ENCODE assay signal across 10 cellular contexts in genomic region chr16:85286066-85286712, GRCh38.
A peak's percentile ranks its signal among the peaks of the same experiment; 100 is the strongest.
DNase-seq lines count a peak whose midpoint lies in the region; ATAC-seq and TF ChIP-seq lines count a peak whose summit lies in the region.
"Had no signal": no experiment of that assay in that cellular context is flagged by ENCODE, and none has a peak within 500 bp of the region (broad histone marks: within the 10 kb centered on the region; RNA-seq: fewer than 3 reads in every experiment).

No MANE protein-coding gene starts in this region.

- ATAC-seq in SK-N-SH treated with all-trans-retinoic acid at 6 μM for 48 hours, result peak; percentile 52
- ATAC-seq in upper lobe of right lung, result peak; percentile 28
- no peak for ATAC-seq in HG02973 (IDR thresholded peaks at IDR 0.05; ENCODE audit: unreplicated experiment)
- no peak for ATAC-seq in GM21786 (IDR thresholded peaks at IDR 0.05; ENCODE audit: unreplicated experiment)
- ATAC-seq: GM12878; stimulated activated memory B cell treated with anti-CD40 and anti-IgM and Interleukin-4, amounts not matched to agents 10 μg/mL and 1 μg/mL and 100 μg/mL, for 72 hours had no signal

- H3K4me1 ChIP-seq in upper lobe of right lung, result peaks cover 14% of the 10 kb centered on the region

- DNase-seq in fibroblast of gingiva (ENCODE audit: low read depth) (peak; percentile 90), middle frontal gyrus (ENCODE audit: extremely low spot score, low spot score) (peak; percentile 63), upper lobe of right lung (no peak), NCI-H2081 (lab: John Stamatoyannopoulos, UW) (no peak)
- DNase-seq: activated CD4-positive, alpha-beta memory T cell treated with anti-CD3 and anti-CD28 coated beads, Interleukin-2, amount 10 ng/mL, durations not matched to agents 7 days and 5 days had no signal

- peak overlapping the region; percentile 36 for H3K27ac ChIP-seq in upper lobe of right lung

- no peaks in the 10 kb centered on the region for H3K27me3 ChIP-seq in upper lobe of right lung

- H3K36me3 ChIP-seq in upper lobe of right lung, result no peaks in the 10 kb centered on the region

- no peak overlapping the region for H3K4me3 ChIP-seq in upper lobe of right lung
- H3K4me3 ChIP-seq: GM12878 had no signal

- no peak for TF ChIP-seq CTCF in upper lobe of right lung (IDR thresholded peaks at IDR 0.05)

- no peaks in the 10 kb centered on the region for H3K9me3 ChIP-seq in upper lobe of right lung

- intact Hi-C loops in upper lobe of right lung (cut with DNase I), result no loop called here

TF ChIP-seq in SK-N-SH treated with all-trans-retinoic acid at 6 μM for 48 hours, 23 proteins besides CTCF, POLR2A, EP300 and RAD21:
- TF ChIP-seq PATZ1 (CRISPR knock-in tag; IDR thresholded peaks at IDR 0.05; ENCODE audit: borderline replicate concordance) (no peak), TOX (CRISPR knock-in tag; IDR thresholded peaks at IDR 0.05; ENCODE audit: borderline replicate concordance) (no peak), ZFP3 (CRISPR knock-in tag; IDR thresholded peaks at IDR 0.05) (no peak), TCF4 (CRISPR knock-in tag; IDR thresholded peaks at IDR 0.05; ENCODE audit: borderline replicate concordance) (no peak), CSDC2 (CRISPR knock-in tag; IDR thresholded peaks at IDR 0.05) (no peak), ISL1 (CRISPR knock-in tag; IDR thresholded peaks at IDR 0.05) (no peak), PPARA (CRISPR knock-in tag; IDR thresholded peaks at IDR 0.05; ENCODE audit: borderline replicate concordance) (no peak), ESRRG (CRISPR knock-in tag; IDR thresholded peaks at IDR 0.05) (no peak), ZNF8 (CRISPR knock-in tag; IDR thresholded peaks at IDR 0.05) (no peak), ZFP30 (CRISPR knock-in tag; IDR thresholded peaks at IDR 0.05) (no peak), ARNTL (CRISPR knock-in tag; IDR thresholded peaks at IDR 0.05; ENCODE audit: borderline replicate concordance, low read depth) (no peak), SNAI2 (CRISPR knock-in tag; IDR thresholded peaks at IDR 0.05) (no peak), ZNF70 (CRISPR knock-in tag; IDR thresholded peaks at IDR 0.05) (no peak), ZC3H10 (CRISPR knock-in tag; IDR thresholded peaks at IDR 0.05) (no peak), OSR1 (CRISPR knock-in tag; IDR thresholded peaks at IDR 0.05) (no peak), BACH2 (CRISPR knock-in tag; IDR thresholded peaks at IDR 0.05; ENCODE audit: borderline replicate concordance) (no peak), ZNF565 (CRISPR knock-in tag; conservative IDR thresholded peaks at IDR 0.05; ENCODE audit: low read depth) (no peak)
- TF ChIP-seq, protein P1, sequence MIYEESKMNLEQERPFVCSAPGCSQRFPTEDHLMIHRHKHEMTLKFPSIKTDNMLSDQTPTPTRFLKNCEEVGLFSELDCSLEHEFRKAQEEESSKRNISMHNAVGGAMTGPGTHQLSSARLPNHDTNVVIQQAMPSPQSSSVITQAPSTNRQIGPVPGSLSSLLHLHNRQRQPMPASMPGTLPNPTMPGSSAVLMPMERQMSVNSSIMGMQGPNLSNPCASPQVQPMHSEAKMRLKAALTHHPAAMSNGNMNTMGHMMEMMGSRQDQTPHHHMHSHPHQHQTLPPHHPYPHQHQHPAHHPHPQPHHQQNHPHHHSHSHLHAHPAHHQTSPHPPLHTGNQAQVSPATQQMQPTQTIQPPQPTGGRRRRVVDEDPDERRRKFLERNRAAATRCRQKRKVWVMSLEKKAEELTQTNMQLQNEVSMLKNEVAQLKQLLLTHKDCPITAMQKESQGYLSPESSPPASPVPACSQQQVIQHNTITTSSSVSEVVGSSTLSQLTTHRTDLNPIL (CRISPR knock-in tag; IDR thresholded peaks at IDR 0.05; ENCODE audit: low read depth), result no peak
- TF ChIP-seq, protein P2, sequence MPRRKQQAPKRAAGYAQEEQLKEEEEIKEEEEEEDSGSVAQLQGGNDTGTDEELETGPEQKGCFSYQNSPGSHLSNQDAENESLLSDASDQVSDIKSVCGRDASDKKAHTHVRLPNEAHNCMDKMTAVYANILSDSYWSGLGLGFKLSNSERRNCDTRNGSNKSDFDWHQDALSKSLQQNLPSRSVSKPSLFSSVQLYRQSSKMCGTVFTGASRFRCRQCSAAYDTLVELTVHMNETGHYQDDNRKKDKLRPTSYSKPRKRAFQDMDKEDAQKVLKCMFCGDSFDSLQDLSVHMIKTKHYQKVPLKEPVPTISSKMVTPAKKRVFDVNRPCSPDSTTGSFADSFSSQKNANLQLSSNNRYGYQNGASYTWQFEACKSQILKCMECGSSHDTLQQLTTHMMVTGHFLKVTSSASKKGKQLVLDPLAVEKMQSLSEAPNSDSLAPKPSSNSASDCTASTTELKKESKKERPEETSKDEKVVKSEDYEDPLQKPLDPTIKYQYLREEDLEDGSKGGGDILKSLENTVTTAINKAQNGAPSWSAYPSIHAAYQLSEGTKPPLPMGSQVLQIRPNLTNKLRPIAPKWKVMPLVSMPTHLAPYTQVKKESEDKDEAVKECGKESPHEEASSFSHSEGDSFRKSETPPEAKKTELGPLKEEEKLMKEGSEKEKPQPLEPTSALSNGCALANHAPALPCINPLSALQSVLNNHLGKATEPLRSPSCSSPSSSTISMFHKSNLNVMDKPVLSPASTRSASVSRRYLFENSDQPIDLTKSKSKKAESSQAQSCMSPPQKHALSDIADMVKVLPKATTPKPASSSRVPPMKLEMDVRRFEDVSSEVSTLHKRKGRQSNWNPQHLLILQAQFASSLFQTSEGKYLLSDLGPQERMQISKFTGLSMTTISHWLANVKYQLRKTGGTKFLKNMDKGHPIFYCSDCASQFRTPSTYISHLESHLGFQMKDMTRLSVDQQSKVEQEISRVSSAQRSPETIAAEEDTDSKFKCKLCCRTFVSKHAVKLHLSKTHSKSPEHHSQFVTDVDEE (CRISPR knock-in tag; IDR thresholded peaks at IDR 0.05), result no peak
- TF ChIP-seq, protein P3, sequence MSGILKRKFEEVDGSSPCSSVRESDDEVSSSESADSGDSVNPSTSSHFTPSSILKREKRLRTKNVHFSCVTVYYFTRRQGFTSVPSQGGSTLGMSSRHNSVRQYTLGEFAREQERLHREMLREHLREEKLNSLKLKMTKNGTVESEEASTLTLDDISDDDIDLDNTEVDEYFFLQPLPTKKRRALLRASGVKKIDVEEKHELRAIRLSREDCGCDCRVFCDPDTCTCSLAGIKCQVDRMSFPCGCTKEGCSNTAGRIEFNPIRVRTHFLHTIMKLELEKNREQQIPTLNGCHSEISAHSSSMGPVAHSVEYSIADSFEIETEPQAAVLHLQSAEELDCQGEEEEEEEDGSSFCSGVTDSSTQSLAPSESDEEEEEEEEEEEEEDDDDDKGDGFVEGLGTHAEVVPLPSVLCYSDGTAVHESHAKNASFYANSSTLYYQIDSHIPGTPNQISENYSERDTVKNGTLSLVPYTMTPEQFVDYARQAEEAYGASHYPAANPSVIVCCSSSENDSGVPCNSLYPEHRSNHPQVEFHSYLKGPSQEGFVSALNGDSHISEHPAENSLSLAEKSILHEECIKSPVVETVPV (CRISPR knock-in tag; IDR thresholded peaks at IDR 0.05), result no peak

Comparison
In these comparisons a context has a peak if more than half of its experiments do, and no peak if none do; other contexts are left out.
1. ATAC-seq: peak in SK-N-SH treated with all-trans-retinoic acid at 6 μM for 48 hours (single experiment) and upper lobe of right lung (single experiment); none in HG02973 (single experiment) and GM21786 (single experiment).
2. DNase-seq: peak in fibroblast of gingiva (single experiment) and middle frontal gyrus (single experiment); none in upper lobe of right lung (single experiment) and NCI-H2081 (0 of 2).